ENCODE assay signal across 30 cellular contexts in genomic region chr7:46127805-46128204, GRCh38.
"Had no signal": no experiment of that assay in that cellular context is flagged by ENCODE, and none has a peak within 500 bp of the region (broad histone marks: within the 10 kb centered on the region; RNA-seq: fewer than 3 reads in every experiment).

No MANE protein-coding gene starts in this region.

- H3K4me2 ChIP-seq: SK-N-SH had no signal

- DNase-seq: Kasumi-1, KG1, MG63, NCI-H1048, NCI-H1092 treated with DMSO at 0.1 percent for 48 hours, NCI-H1105 treated with DMSO at 0.1 percent for 48 hours, NCI-H1417, NCI-H1436, NCI-H146, NCI-H1694, NCI-H187, NCI-H1930, NCI-H2029 treated with DMSO at 0.1 percent for 48 hours, NCI-H2081 treated with DMSO at 0.1 percent for 48 hours, NCI-H2107, NCI-H2171 treated with DMSO at 0.1 percent for 48 hours, NCI-H2227 treated with DMSO at 0.1 percent for 48 hours, NCI-H345, NCI-H510A, NCI-H526, NCI-H774, Peyer's patch, Right ventricle myocardium superior, RPMI8226, SHP77 treated with DMSO at 0.1 percent for 48 hours, SK-N-SH, SW 1271, T-helper 1 cell had no signal

- H3K9me3 ChIP-seq: MG63, Peyer's patch, SJSA1, SK-N-SH had no signal

- H3K4me3 ChIP-seq: K562, MG63, Peyer's patch, SJSA1 had no signal

- H3K27ac ChIP-seq: Peyer's patch, SJSA1 had no signal

- H3K4me1 ChIP-seq: Peyer's patch, SJSA1 had no signal

- H3K36me3 ChIP-seq: MG63, Peyer's patch, SJSA1 had no signal

- H3K27me3 ChIP-seq: MG63, Peyer's patch, SJSA1 had no signal
